8 cellular contexts compared by ENCODE assay signal in genomic region chr1:159012495-159012894, GRCh38. TPM values are rescaled to one million over a fixed set of nuclear protein-coding genes. Genes with fewer than 3 reads are reported as not detected.
DNase-seq lines count a peak whose midpoint lies in the region; ATAC-seq and TF ChIP-seq lines count a peak whose summit lies in the region.

No MANE protein-coding gene starts in this region.

- intact Hi-C loops in CD8-positive, alpha-beta T cell (cut with DNase I, micrococcal nuclease), result loop anchor here (2.0 to 10.0 kb wide), 2 partner anchors 64 to 1878 kb away; partner anchors contain the start of genes AIM2 (in 1 of the 2) and ETV3 (in 1 of the 2)
- intact Hi-C loops in prostate gland (cut with DNase I), result no loop called here

- CTCF ChIA-PET in CD8-positive, alpha-beta T cell (lab: Charles Lee), result no interaction called here

- H3K27ac ChIP-seq in CD8-positive, alpha-beta T cell (ENCODE audit: low read depth, low read length), result peak overlapping the region; percentile 32
- no peak overlapping the region for H3K27ac ChIP-seq in prostate gland

- H3K4me3 ChIP-seq in CD8-positive, alpha-beta T cell (ENCODE audit: low read depth, low read length), result peak overlapping the region; percentile 62
- H3K4me3 ChIP-seq in prostate gland, result peak overlapping the region in 1 of 2 donors; percentile 1

- H3K27me3 ChIP-seq in CD8-positive, alpha-beta T cell (ENCODE audit: insufficient read depth, low read length), result no peaks in the 10 kb centered on the region
- no peaks in the 10 kb centered on the region for H3K27me3 ChIP-seq in prostate gland (replicated peaks; ENCODE audit: insufficient read depth)

- TF ChIP-seq POLR2A in prostate gland (IDR thresholded peaks at IDR 0.05), result no peak

- H3K4me1 ChIP-seq in CD8-positive, alpha-beta T cell (ENCODE audit: insufficient read depth, low read length), result peaks cover 54% of the 10 kb centered on the region
- no peaks in the 10 kb centered on the region for H3K4me1 ChIP-seq in prostate gland (replicated peaks)

- TF ChIP-seq CTCF in CD8-positive, alpha-beta T cell (IDR thresholded peaks at IDR 0.05), result no peak
- no peak for TF ChIP-seq CTCF in nephron progenitor cell (IDR thresholded peaks at IDR 0.05)
- TF ChIP-seq CTCF in prostate gland (IDR thresholded peaks at IDR 0.05), result no peak

- peak in 5 of 7 experiments; percentile 10 to 51 (median 38) for DNase-seq in CD8-positive, alpha-beta T cell
- DNase-seq in central memory CD4-positive, alpha-beta T cell, result peak; percentile 58
- DNase-seq in nephron progenitor cell (no peak), prostate gland (ENCODE audit: low spot score) (no peak)

- ATAC-seq in CD8-positive, alpha-beta T cell, result peak; percentile 26
- peak; percentile 29 for ATAC-seq in GM21447 (IDR thresholded peaks at IDR 0.05; ENCODE audit: unreplicated experiment)
- peak; percentile 41 for ATAC-seq in SK-N-SH treated with all-trans-retinoic acid at 6 μM for 48 hours
- ATAC-seq in HG02840 (IDR thresholded peaks at IDR 0.05; ENCODE audit: low FRiP score, unreplicated experiment), result no peak
- no peak for ATAC-seq in GM19328 (IDR thresholded peaks at IDR 0.05; ENCODE audit: unreplicated experiment)

- WGBS in prostate gland, result 59% methylated on average over 6 of the region's 6 CpGs

- no peaks in the 10 kb centered on the region for H3K9me3 ChIP-seq in CD8-positive, alpha-beta T cell (ENCODE audit: low read length)
- H3K9me3 ChIP-seq in prostate gland, result no peaks in the 10 kb centered on the region

- peaks cover 73% of the 10 kb centered on the region for H3K4me1 Mint-ChIP-seq in CD8-positive, alpha-beta T cell (ENCODE audit: low read depth)
- H3K4me1 Mint-ChIP-seq in nephron progenitor cell, result peaks cover 46% of the 10 kb centered on the region

- peaks cover 11% of the 10 kb centered on the region for H3K36me3 ChIP-seq in CD8-positive, alpha-beta T cell (ENCODE audit: insufficient read depth, low read length)
- H3K36me3 ChIP-seq in prostate gland, result no peaks in the 10 kb centered on the region

- POLR2A ChIA-PET in CD8-positive, alpha-beta T cell (lab: Charles Lee), result no interaction called here

- H3K27ac Mint-ChIP-seq in CD8-positive, alpha-beta T cell, result peak overlapping the region; percentile 93
- peak overlapping the region; percentile 1 for H3K27ac Mint-ChIP-seq in nephron progenitor cell

- H3K9me3 Mint-ChIP-seq in CD8-positive, alpha-beta T cell, result no peaks in the 10 kb centered on the region
- H3K9me3 Mint-ChIP-seq in nephron progenitor cell, result peaks cover 35% of the 10 kb centered on the region

- H3K36me3 Mint-ChIP-seq in CD8-positive, alpha-beta T cell, result peaks cover 52% of the 10 kb centered on the region
- H3K36me3 Mint-ChIP-seq in nephron progenitor cell (ENCODE audit: low read depth), result peaks cover 69% of the 10 kb centered on the region

- H3K4me3 Mint-ChIP-seq in CD8-positive, alpha-beta T cell, result peak overlapping the region; percentile 86
- peak overlapping the region; percentile 16 for H3K4me3 Mint-ChIP-seq in nephron progenitor cell

- no peaks in the 10 kb centered on the region for H3K27me3 Mint-ChIP-seq in CD8-positive, alpha-beta T cell (ENCODE audit: low read depth)
- no peaks in the 10 kb centered on the region for H3K27me3 Mint-ChIP-seq in nephron progenitor cell (ENCODE audit: low read depth, poor library complexity)

TF ChIP-seq in SK-N-SH treated with all-trans-retinoic acid at 6 μM for 48 hours, 23 proteins besides CTCF, POLR2A, EP300 and RAD21 (continues in another document):
- TF ChIP-seq CSRNP3 (CRISPR knock-in tag; IDR thresholded peaks at IDR 0.05), result no peak
- no peak for TF ChIP-seq TOX (CRISPR knock-in tag; IDR thresholded peaks at IDR 0.05; ENCODE audit: borderline replicate concordance)
- no peak for TF ChIP-seq SNAI2 (CRISPR knock-in tag; IDR thresholded peaks at IDR 0.05)
- TF ChIP-seq PPARA (CRISPR knock-in tag; IDR thresholded peaks at IDR 0.05; ENCODE audit: borderline replicate concordance), result no peak
- TF ChIP-seq TSHZ2 (CRISPR knock-in tag; IDR thresholded peaks at IDR 0.05), result no peak
- no peak for TF ChIP-seq BACH2 (CRISPR knock-in tag; IDR thresholded peaks at IDR 0.05; ENCODE audit: borderline replicate concordance)
- TF ChIP-seq CREB5 (CRISPR knock-in tag; IDR thresholded peaks at IDR 0.05; ENCODE audit: low read depth), result no peak
- no peak for TF ChIP-seq POU6F1 (CRISPR knock-in tag; IDR thresholded peaks at IDR 0.05; ENCODE audit: borderline replicate concordance, low read depth)
- no peak for TF ChIP-seq OSR1 (CRISPR knock-in tag; IDR thresholded peaks at IDR 0.05)
- TF ChIP-seq ESRRG (CRISPR knock-in tag; IDR thresholded peaks at IDR 0.05), result no peak
- TF ChIP-seq RARB (CRISPR knock-in tag; IDR thresholded peaks at IDR 0.05), result no peak
- TF ChIP-seq ZNF565 (CRISPR knock-in tag; conservative IDR thresholded peaks at IDR 0.05; ENCODE audit: low read depth), result no peak
- no peak for TF ChIP-seq ZC3H10 (CRISPR knock-in tag; IDR thresholded peaks at IDR 0.05)

RNA-seq across cellular contexts. Expression of gene IFI16, which starts 2.8 kb away (rescaled TPM):
- 10 to 100 TPM; 26.1 to 32.1 TPM for total RNA-seq in CD8-positive, alpha-beta T cell
- total RNA-seq in prostate gland, result 10 to 100 TPM; 18.2 to 61.3 TPM

Comparison
In these comparisons a context has a peak if more than half of its experiments do, and no peak if none do; other contexts are left out.
1. ATAC-seq: peak in CD8-positive, alpha-beta T cell (single experiment), GM21447 (single experiment) and SK-N-SH treated with all-trans-retinoic acid at 6 μM for 48 hours (single experiment); none in HG02840 (single experiment) and GM19328 (single experiment).
2. DNase-seq: peak in CD8-positive, alpha-beta T cell (5 of 7) and central memory CD4-positive, alpha-beta T cell (single experiment); none in nephron progenitor cell (single experiment) and prostate gland (single experiment).